ENCODE assay signal across 17 cellular contexts in the genomic region with DNA sequence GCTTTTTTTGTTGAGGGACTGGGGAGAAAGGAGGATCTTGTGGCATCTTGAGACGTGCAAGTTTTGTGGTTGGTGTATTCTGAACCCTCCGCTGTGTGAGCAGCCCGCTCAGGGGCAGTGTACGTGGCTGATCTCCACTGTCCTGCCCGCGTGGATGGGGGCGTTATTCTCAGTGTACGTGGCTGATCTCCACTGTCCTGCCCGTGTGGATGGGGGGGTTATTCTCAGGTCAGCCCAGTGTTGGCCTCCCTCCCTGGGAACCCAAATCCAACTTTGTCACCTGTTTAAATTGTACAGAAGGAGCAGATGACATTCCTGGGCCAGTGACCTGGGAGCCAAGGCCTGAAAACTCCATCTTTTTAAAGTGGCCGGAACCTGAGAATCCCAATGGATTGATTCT.
DNase-seq lines count a peak whose midpoint lies in the region; ATAC-seq and TF ChIP-seq lines count a peak whose summit lies in the region.
"Had no signal": no experiment of that assay in that cellular context is flagged by ENCODE, and none has a peak within 500 bp of the region (broad histone marks: within the 10 kb centered on the region; RNA-seq: fewer than 3 reads in every experiment).

No MANE protein-coding gene starts in this region.

- 58 to 82% (median 76%) methylated on average over 6 to 10 of the region's 10 CpGs for WGBS in adrenal gland, 4 donors
- 56% methylated on average over 10 of the region's 10 CpGs for WGBS in prostate gland
- 61 to 62% methylated on average over 10 of the region's 10 CpGs for WGBS in aorta, 2 donors

- H3K9me3 ChIP-seq in adrenal gland (replicated peaks in 1 of 3) (no peaks in the 10 kb centered on the region), prostate gland (no peaks in the 10 kb centered on the region), aorta (ENCODE audit: control insufficient read depth, low read length) (no peaks in the 10 kb centered on the region)
- H3K9me3 ChIP-seq: A549 had no signal

- H3K9me3 Mint-ChIP-seq in Calu3 (ENCODE audit: low read depth, unreplicated experiment) = no peaks in the 10 kb centered on the region

- BruUV-seq in Calu3 (replicated peaks; lab: Mats Ljungman, UMichigan) = no TSS peak

- H3K4me1 ChIP-seq in adrenal gland (replicated peaks in 1 of 2) (peaks cover 5 to 47% of the 10 kb centered on the region in 2 donors), prostate gland (replicated peaks) (peaks cover 6% of the 10 kb centered on the region), aorta (ENCODE audit: control insufficient read depth in 1 of 2, insufficient read depth in 2 of 2, low read length in 2 of 2) (peaks cover 0 to 1% of the 10 kb centered on the region in 2 donors)

- TF ChIP-seq POLR2A in adrenal gland (IDR thresholded peaks at IDR 0.05) (no peak), prostate gland (IDR thresholded peaks at IDR 0.05) (no peak)

- no peaks in the 10 kb centered on the region for H3K4me1 Mint-ChIP-seq in Calu3 (ENCODE audit: low read depth, unreplicated experiment)
- H3K4me1 Mint-ChIP-seq: B cell had no signal

- ATAC-seq in aorta (ENCODE audit: low FRiP score) (peak; percentile 48), esophagus mucosa (no peak)

- H3K4me3 Mint-ChIP-seq in Calu3 (ENCODE audit: low read depth, unreplicated experiment) = no peak overlapping the region
- H3K4me3 Mint-ChIP-seq: B cell, CD14-positive monocyte had no signal

- DNase-seq in adrenal gland (no peak), prostate gland (ENCODE audit: low spot score) (no peak), aorta (no peak), NCI-H526 treated with DMSO at 0.1 percent for 48 hours (lab: John Stamatoyannopoulos, UW) (no peak), Calu3 (no peak)
- DNase-seq: KG1, NCI-H1105, NCI-H146, NCI-H2029, NCI-H2227 treated with DMSO at 0.1 percent for 48 hours, NCI-H510A, NCI-H748 treated with DMSO at 0.1 percent for 48 hours had no signal

- TF ChIP-seq CTCF in adrenal gland (IDR thresholded peaks at IDR 0.05) (no peak), prostate gland (IDR thresholded peaks at IDR 0.05) (no peak), Calu3 (IDR thresholded peaks at IDR 0.05; ENCODE audit: unreplicated experiment) (no peak)

- CTCF ChIA-PET in Calu3 (lab: Charles Lee) = no interaction called here

- intact Hi-C loops in adrenal gland (cut with DNase I) = no loop called here
- intact Hi-C loops in prostate gland (cut with DNase I) = loop anchor here (10.0 kb wide), 1 partner anchor 131 kb away; no protein-coding TSS in a partner anchor
- intact Hi-C loops in aorta (cut with DNase I) = no loop called here
- intact Hi-C loops in Calu3 (cut with micrococcal nuclease; ENCODE audit: unreplicated experiment) = no loop called here

- H3K27ac ChIP-seq in adrenal gland (peak overlapping the region in 4 of 5 donors; percentile 7 to 74 (median 46)), layer of hippocampus (ENCODE audit: low read depth, low read length) (peak overlapping the region; percentile 39), prostate gland (peak overlapping the region; percentile 29 to 60), aorta (ENCODE audit: low read depth in 1 of 2, low read length in 2 of 2) (peak overlapping the region; percentile 33 to 49)

- no peak overlapping the region for H3K27ac Mint-ChIP-seq in Calu3 (ENCODE audit: unreplicated experiment)
- H3K27ac Mint-ChIP-seq: B cell had no signal

- no peak overlapping the region for H3K4me3 ChIP-seq in adrenal gland
- no peak overlapping the region for H3K4me3 ChIP-seq in prostate gland
- no peak overlapping the region for H3K4me3 ChIP-seq in aorta (ENCODE audit: low read length in 2 of 2)
- H3K4me3 ChIP-seq: A549 had no signal

- H3K36me3 ChIP-seq in adrenal gland (replicated peaks in 1 of 2) (peaks cover 0 to 25% of the 10 kb centered on the region in 2 donors), prostate gland (peaks cover 0 to 6% of the 10 kb centered on the region in 2 donors), aorta (ENCODE audit: control insufficient read depth in 1 of 2, insufficient read depth in 2 of 2, low read length in 1 of 2) (peaks cover 2 to 3% of the 10 kb centered on the region in 2 donors)

- H3K36me3 Mint-ChIP-seq in Calu3 (ENCODE audit: insufficient read depth, unreplicated experiment) = peaks cover 13% of the 10 kb centered on the region

- no peaks in the 10 kb centered on the region for H3K27me3 ChIP-seq in adrenal gland
- no peaks in the 10 kb centered on the region for H3K27me3 ChIP-seq in layer of hippocampus (ENCODE audit: control insufficient read depth, insufficient read depth, low read length)
- H3K27me3 ChIP-seq in prostate gland (replicated peaks; ENCODE audit: insufficient read depth) = no peaks in the 10 kb centered on the region
- H3K27me3 ChIP-seq in aorta (ENCODE audit: control insufficient read depth in 1 of 2, insufficient read depth in 2 of 2, low read length in 1 of 2) = no peaks in the 10 kb centered on the region

- no peaks in the 10 kb centered on the region for H3K27me3 Mint-ChIP-seq in Calu3 (ENCODE audit: unreplicated experiment)
- H3K27me3 Mint-ChIP-seq: B cell had no signal
